Comparison of ENCODE assay signal across 11 cellular contexts in genomic region chr2:128369126-128369555, GRCh38. TPM values are rescaled to one million over a fixed set of nuclear protein-coding genes. Genes with fewer than 3 reads are reported as not detected.
DNase-seq lines count a peak whose midpoint lies in the region; ATAC-seq and TF ChIP-seq lines count a peak whose summit lies in the region.
"Had no signal": no experiment of that assay in that cellular context is flagged by ENCODE, and none has a peak within 500 bp of the region (broad histone marks: within the 10 kb centered on the region; RNA-seq: fewer than 3 reads in every experiment).

No MANE protein-coding gene starts in this region.

- H3K36me3 Mint-ChIP-seq in natural killer cell treated with Interleukin-12 subunit alpha and Interleukin-12 subunit beta and Interleukin-15 and Interleukin-18, amount 100 ng/mL, for 72 hours, result no peaks in the 10 kb centered on the region
- H3K36me3 Mint-ChIP-seq in natural killer cell (no peaks in the 10 kb centered on the region), mesothelial cell of epicardium (no peaks in the 10 kb centered on the region)

- H3K27me3 Mint-ChIP-seq in natural killer cell treated with Interleukin-12 subunit alpha and Interleukin-12 subunit beta and Interleukin-15 and Interleukin-18, amount 100 ng/mL, for 72 hours, result peaks cover 0 to 10% of the 10 kb centered on the region in 2 donors
- H3K27me3 Mint-ChIP-seq in natural killer cell (ENCODE audit: low read depth in 2 of 2) (peaks cover 0 to 4% of the 10 kb centered on the region in 2 donors), mesothelial cell of epicardium (ENCODE audit: low read depth) (no peaks in the 10 kb centered on the region)
- H3K27me3 Mint-ChIP-seq: activated B cell treated with CpG ODN at 0.5 μM for 24 hours had no signal

- H3K27ac Mint-ChIP-seq in natural killer cell treated with Interleukin-12 subunit alpha and Interleukin-12 subunit beta and Interleukin-15 and Interleukin-18, amount 100 ng/mL, for 72 hours, result no peak overlapping the region
- H3K27ac Mint-ChIP-seq in natural killer cell (no peak overlapping the region), mesothelial cell of epicardium (peak overlapping the region; percentile 88)
- H3K27ac Mint-ChIP-seq: activated B cell treated with CpG ODN at 0.5 μM for 24 hours had no signal

- H3K9me3 Mint-ChIP-seq in natural killer cell treated with Interleukin-12 subunit alpha and Interleukin-12 subunit beta and Interleukin-15 and Interleukin-18, amount 100 ng/mL, for 72 hours, result no peaks in the 10 kb centered on the region
- H3K9me3 Mint-ChIP-seq in natural killer cell (no peaks in the 10 kb centered on the region), mesothelial cell of epicardium (no peaks in the 10 kb centered on the region)
- H3K9me3 Mint-ChIP-seq: activated B cell treated with CpG ODN at 0.5 μM for 24 hours had no signal

- TF ChIP-seq CTCF in natural killer cell (IDR thresholded peaks at IDR 0.05) (no peak), epithelial cell of esophagus (IDR thresholded peaks at IDR 0.05; ENCODE audit: insufficient read depth, low read depth, low read length, missing control alignments) (no peak), mesothelial cell of epicardium (IDR thresholded peaks at IDR 0.05; ENCODE audit: unreplicated experiment) (no peak)

- H3K4me1 Mint-ChIP-seq in natural killer cell treated with Interleukin-12 subunit alpha and Interleukin-12 subunit beta and Interleukin-15 and Interleukin-18, amount 100 ng/mL, for 72 hours (ENCODE audit: low read depth in 2 of 2), result peaks cover 16 to 18% of the 10 kb centered on the region in 2 donors
- H3K4me1 Mint-ChIP-seq in natural killer cell (peaks cover 17 to 21% of the 10 kb centered on the region in 2 donors), mesothelial cell of epicardium (peaks cover 53% of the 10 kb centered on the region)
- H3K4me1 Mint-ChIP-seq: activated B cell treated with CpG ODN at 0.5 μM for 24 hours had no signal

- no peak overlapping the region for H3K4me3 Mint-ChIP-seq in natural killer cell treated with Interleukin-12 subunit alpha and Interleukin-12 subunit beta and Interleukin-15 and Interleukin-18, amount 100 ng/mL, for 72 hours
- H3K4me3 Mint-ChIP-seq in natural killer cell (no peak overlapping the region), mesothelial cell of epicardium (peak overlapping the region; percentile 16)
- H3K4me3 Mint-ChIP-seq: activated B cell treated with CpG ODN at 0.5 μM for 24 hours had no signal

- intact Hi-C loops in natural killer cell (cut with micrococcal nuclease), result no loop called here

- ATAC-seq in natural killer cell treated with Interleukin-12 subunit alpha and Interleukin-12 subunit beta and Interleukin-15 and Interleukin-18, amount 100 ng/mL, for 72 hours, result no peak
- ATAC-seq in natural killer cell (no peak), HG02852 (IDR thresholded peaks at IDR 0.05; ENCODE audit: unreplicated experiment) (no peak)

- DNase-seq in natural killer cell treated with Interleukin-12 subunit alpha and Interleukin-12 subunit beta and Interleukin-15 and Interleukin-18, amount 100 ng/mL, for 72 hours (ENCODE audit: low spot score), result peak; percentile 53
- DNase-seq in natural killer cell, result no peak
- DNase-seq in epithelial cell of esophagus (ENCODE audit: low read depth), result peak; percentile 47
- DNase-seq in mesothelial cell of epicardium (ENCODE audit: low spot score in 2 of 2, unreplicated experiment in 2 of 2), result peak in 1 of 2 experiments; percentile 39
- no peak for DNase-seq in HuH-7.5 (ENCODE audit: low spot score)
- no peak for DNase-seq in RKO (ENCODE audit: low spot score)
- no peak for DNase-seq in NCI-H1092 (lab: John Stamatoyannopoulos, UW)
- DNase-seq: activated B cell treated with CpG ODN at 0.5 μM for 24 hours, AML-193, NCI-H510A had no signal

- no peak overlapping the region for H3K4me3 ChIP-seq in epithelial cell of esophagus (ENCODE audit: low read length)

RNA-seq across cellular contexts. Expression of gene HS6ST1, which starts 50.5 kb away (rescaled TPM):
- 10 to 100 TPM; 17.5 to 25.5 TPM for total RNA-seq in natural killer cell treated with Interleukin-12 subunit alpha and Interleukin-12 subunit beta and Interleukin-15 and Interleukin-18, amount 100 ng/mL, for 72 hours
- total RNA-seq in natural killer cell (10 to 100 TPM; 18.9 to 35.9 (median 28.8) TPM), mesothelial cell of epicardium (139 to 141 TPM (median 141 TPM) in 3 replicates)

Comparison
In these comparisons a context has a peak if more than half of its experiments do, and no peak if none do; other contexts are left out.
1. DNase-seq: peak in natural killer cell treated with Interleukin-12 subunit alpha and Interleukin-12 subunit beta and Interleukin-15 and Interleukin-18, amount 100 ng/mL, for 72 hours (single experiment) and epithelial cell of esophagus (single experiment); none in natural killer cell (single experiment), HuH-7.5 (single experiment), RKO (single experiment) and NCI-H1092 (single experiment).